8 cellular contexts compared by ENCODE assay signal in the genomic region with DNA sequence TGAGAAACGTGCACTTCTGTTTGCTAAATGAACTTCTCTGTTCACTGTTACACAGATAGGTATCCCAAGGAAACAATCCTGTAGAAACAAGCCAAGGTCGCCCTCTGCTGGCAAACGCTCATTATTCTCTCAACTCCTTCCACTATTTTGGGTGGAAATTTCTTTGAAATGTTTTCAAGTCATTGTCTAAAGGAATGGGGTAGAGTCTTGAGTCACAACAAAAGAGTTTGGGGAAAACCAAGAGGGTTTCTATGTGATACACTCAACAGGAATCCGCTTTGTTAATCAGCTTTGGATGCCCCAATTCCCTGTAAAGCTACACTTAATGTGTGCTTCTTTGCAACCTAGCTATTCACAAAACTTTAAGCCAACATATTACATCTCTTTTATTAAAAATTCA. TPM values are rescaled to one million over a fixed set of nuclear protein-coding genes. Genes with fewer than 3 reads are reported as not detected.
DNase-seq lines count a peak whose midpoint lies in the region; ATAC-seq and TF ChIP-seq lines count a peak whose summit lies in the region.

No MANE protein-coding gene starts in this region.

- H3K4me3 ChIP-seq in dorsolateral prefrontal cortex: no peak overlapping the region

- peaks cover 6% of the 10 kb centered on the region for H3K27me3 Mint-ChIP-seq in memory B cell

- intact Hi-C loops in dorsolateral prefrontal cortex (cut with DNase I): loop anchor here (5.0 to 10.0 kb wide), 2 partner anchors 794 to 802 kb away; no protein-coding TSS in a partner anchor

- H3K9me3 Mint-ChIP-seq in memory B cell: no peaks in the 10 kb centered on the region

- DNase-seq in Ammon's horn (ENCODE audit: low spot score): peak; percentile 85
- peak; percentile 52 for DNase-seq in H4 (ENCODE audit: low spot score)
- peak; percentile 55 for DNase-seq in NCI-H460 (ENCODE audit: extremely low read depth, low read depth)
- peak; percentile 72 for DNase-seq in activated CD4-positive, alpha-beta T cell treated with anti-CD3 and anti-CD28 coated beads, Interleukin-2, amount 50 U/mL, for 1 hour
- peak; percentile 63 to 94 (median 80) for DNase-seq in dorsolateral prefrontal cortex
- DNase-seq in memory B cell (ENCODE audit: low spot score in 2 of 2): peak; percentile 37 to 49
- DNase-seq in stimulated activated CD8-positive, alpha-beta memory T cell treated with anti-CD3 and anti-CD28 coated beads, Interleukin-4, amount 100 ng/mL, for 24 hours (ENCODE audit: low read depth): peak; percentile 60

- TF ChIP-seq CTCF in dorsolateral prefrontal cortex (IDR thresholded peaks at IDR 0.05 in 54 of 56, conservative IDR thresholded peaks at IDR 0.05 in 2 of 56; ENCODE audit: low read depth in 1 of 56, partially characterized antibody in 56 of 56): peak; percentile 76 to 96 (median 86)

- peak; percentile 34 for ATAC-seq in memory B cell (ENCODE audit: low read depth)
- no peak for ATAC-seq in HG03460 (IDR thresholded peaks at IDR 0.05; ENCODE audit: unreplicated experiment)

- no peaks in the 10 kb centered on the region for H3K4me1 Mint-ChIP-seq in memory B cell

- H3K27ac Mint-ChIP-seq in memory B cell: no peak overlapping the region

- peaks cover 0 to 8% (median 0%) of the 10 kb centered on the region in 45 donors for H3K27me3 ChIP-seq in dorsolateral prefrontal cortex

- no peak overlapping the region for H3K4me3 Mint-ChIP-seq in memory B cell

- H3K36me3 Mint-ChIP-seq in memory B cell: no peaks in the 10 kb centered on the region

- H3K27ac ChIP-seq in dorsolateral prefrontal cortex: no peak overlapping the region

RNA-seq across cellular contexts. Expression of a gene that starts 4.6 kb away (rescaled TPM):
- total RNA-seq in H4 (2014; rRNA removed; shearing (Covaris generic)): 51.1 and 57.1 TPM in 2 replicates
- 34.0 and 42.8 TPM in 2 replicates for total RNA-seq in NCI-H460 (2014; rRNA removed; shearing (Covaris generic))
- polyA plus RNA-seq in NCI-H460 (2014; cell fraction: nucleus; rRNA removed): 36.4 and 43.6 TPM in 2 replicates
- total RNA-seq in dorsolateral prefrontal cortex: 10 to 100 TPM; 16.2 to 42.7 (median 30.2) TPM

RNA-seq across cellular contexts. Expression of a gene that starts 16.9 kb away (rescaled TPM):
- total RNA-seq in H4 (2014; rRNA removed; shearing (Covaris generic)): not detected in 2 replicates
- not detected in 2 replicates for total RNA-seq in NCI-H460 (2014; rRNA removed; shearing (Covaris generic))
- not detected in 2 replicates for polyA plus RNA-seq in NCI-H460 (2014; cell fraction: nucleus; rRNA removed)
- total RNA-seq in dorsolateral prefrontal cortex: not detected

RNA-seq across cellular contexts. Expression of a gene that starts 44.7 kb away (rescaled TPM):
- 7.4 and 12.3 TPM in 2 replicates for total RNA-seq in H4 (2014; rRNA removed; shearing (Covaris generic))
- 18.2 and 20.6 TPM in 2 replicates for total RNA-seq in NCI-H460 (2014; rRNA removed; shearing (Covaris generic))
- 14.6 and 26.2 TPM in 2 replicates for polyA plus RNA-seq in NCI-H460 (2014; cell fraction: nucleus; rRNA removed)
- total RNA-seq in dorsolateral prefrontal cortex: 10 to 100 TPM in 112 of 120 experiments, 1 to 10 TPM in 8; 8.5 to 26.9 (median 13.2) TPM
